9 cellular contexts compared by ENCODE assay signal in the genomic region with DNA sequence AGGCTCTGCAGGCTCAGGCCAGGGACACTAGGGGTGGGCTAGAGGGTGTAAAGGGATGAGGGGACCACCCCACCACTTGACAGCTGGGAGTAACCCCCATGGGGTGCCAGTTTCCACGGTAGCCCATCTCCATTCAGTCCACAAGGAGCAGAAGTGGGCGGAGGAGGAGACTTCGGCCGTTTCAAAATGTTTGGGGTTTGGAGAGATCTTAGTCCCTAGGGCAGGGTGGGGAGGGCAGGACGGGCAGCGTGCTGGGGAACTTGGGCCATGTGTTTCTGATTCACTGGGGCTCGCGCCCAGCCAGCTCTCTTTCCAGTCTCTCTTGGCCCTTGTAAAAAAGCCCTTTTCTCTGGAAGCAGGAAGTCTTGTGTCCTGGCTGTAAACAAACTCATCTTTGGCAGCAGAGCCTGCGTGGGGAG. TPM values are rescaled to one million over a fixed set of nuclear protein-coding genes. Genes with fewer than 3 reads are reported as not detected.
DNase-seq lines count a peak whose midpoint lies in the region; ATAC-seq, FAIRE-seq and TF ChIP-seq lines count a peak whose summit lies in the region.
"Had no signal": no experiment of that assay in that cellular context is flagged by ENCODE, and none has a peak within 500 bp of the region (broad histone marks: within the 10 kb centered on the region; RNA-seq: fewer than 3 reads in every experiment).

No MANE protein-coding gene starts in this region.

- no peak for ATAC-seq in activated T-helper 17 cell treated with anti-CD3 and anti-CD28 coated beads, Interleukin-2, amount 50 U/mL, for 72 hours (replicated peaks)
- ATAC-seq in HG03457 (IDR thresholded peaks at IDR 0.05; ENCODE audit: unreplicated experiment) = no peak

- no peaks in the 10 kb centered on the region for H3K79me2 ChIP-seq in GM23248 (ENCODE audit: insufficient read depth)
- H3K79me2 ChIP-seq in hepatocyte = no peaks in the 10 kb centered on the region

- no peaks in the 10 kb centered on the region for H3K27me3 ChIP-seq in GM23248 (replicated peaks; ENCODE audit: insufficient read depth)
- H3K27me3 ChIP-seq in ascending aorta = no peaks in the 10 kb centered on the region
- no peaks in the 10 kb centered on the region for H3K27me3 ChIP-seq in hepatocyte
- peaks cover 0 to 9% (median 0%) of the 10 kb centered on the region in 3 donors for H3K27me3 ChIP-seq in stomach

- no peak overlapping the region for H3K27ac Mint-ChIP-seq in activated T-helper 17 cell treated with anti-CD3 and anti-CD28 coated beads, Interleukin-2, amount 50 U/mL, for 72 hours

- H3K9me3 ChIP-seq in GM23248 (ENCODE audit: low read depth) (no peaks in the 10 kb centered on the region), ascending aorta (no peaks in the 10 kb centered on the region), hepatocyte (ENCODE audit: low read depth) (no peaks in the 10 kb centered on the region), stomach (no peaks in the 10 kb centered on the region)

- peak; percentile 96 for DNase-seq in GM23248
- peak; percentile 73 to 91 for DNase-seq in ascending aorta (ENCODE audit: low spot score in 2 of 2)
- DNase-seq in hepatocyte (ENCODE audit: low spot score) = peak; percentile 80
- DNase-seq in stomach = peak; percentile 48
- DNase-seq in urothelium cell line (ENCODE audit: low spot score) = no peak
- DNase-seq in NCI-H524 treated with DMSO at 0.1 percent for 48 hours (lab: John Stamatoyannopoulos, UW) = no peak
- DNase-seq: activated CD4-positive, alpha-beta T cell treated with anti-CD3 and anti-CD28 coated beads for 4 hours had no signal

- no peak for TF ChIP-seq EP300 in stomach (IDR thresholded peaks at IDR 0.05)

- WGBS in GM23248 (ENCODE audit: low coverage in 1 of 2, low lambda C conversion rate in 2 of 2, missing lambda C conversion rate in 2 of 2), 2 experiments = 2 to 4% methylated on average over 7 to 9 of the region's 9 CpGs
- 33% methylated on average over 8 of the region's 9 CpGs for WGBS in hepatocyte (ENCODE audit: low lambda C conversion rate, missing lambda C conversion rate)
- WGBS in stomach, 5 donors = 17 to 26% (median 25%) methylated on average over 7 to 9 of the region's 9 CpGs

- TF ChIP-seq POLR2A in stomach (IDR thresholded peaks at IDR 0.05) = no peak

- H3K9me3 Mint-ChIP-seq in activated T-helper 17 cell treated with anti-CD3 and anti-CD28 coated beads, Interleukin-2, amount 50 U/mL, for 72 hours = no peaks in the 10 kb centered on the region

- H3F3A ChIP-seq in GM23248 (ENCODE audit: insufficient read depth) = peaks cover 5% of the 10 kb centered on the region; the same call in 1 of the 2 replicates

- H3K4me1 ChIP-seq in GM23248 (ENCODE audit: insufficient read depth) (peaks cover 32% of the 10 kb centered on the region), ascending aorta (peaks cover 22 to 36% of the 10 kb centered on the region in 2 donors), hepatocyte (ENCODE audit: insufficient read depth) (peaks cover 68% of the 10 kb centered on the region), stomach (peaks cover 43 to 68% (median 51%) of the 10 kb centered on the region in 4 donors)

- H4K20me1 ChIP-seq in GM23248 (ENCODE audit: insufficient read depth) (no peaks in the 10 kb centered on the region), hepatocyte (ENCODE audit: insufficient read depth, poor library complexity, severe bottlenecking) (no peaks in the 10 kb centered on the region)

- no peak overlapping the region for H3K4me3 Mint-ChIP-seq in activated T-helper 17 cell treated with anti-CD3 and anti-CD28 coated beads, Interleukin-2, amount 50 U/mL, for 72 hours

- H3K4me2 ChIP-seq in GM23248 (ENCODE audit: unreplicated experiment) (peak overlapping the region; percentile 57), hepatocyte (peak overlapping the region; percentile 65)

- H2AFZ ChIP-seq in GM23248 (peak overlapping the region; percentile 61), hepatocyte (no peak overlapping the region)

- peak overlapping the region; percentile 82 for H3K9ac ChIP-seq in GM23248

- H3K4me1 Mint-ChIP-seq in activated T-helper 17 cell treated with anti-CD3 and anti-CD28 coated beads, Interleukin-2, amount 50 U/mL, for 72 hours = peaks cover 10% of the 10 kb centered on the region

- TF ChIP-seq CTCF in ascending aorta (IDR thresholded peaks at IDR 0.05) (no peak), hepatocyte (IDR thresholded peaks at IDR 0.05; ENCODE audit: poor library complexity) (no peak), stomach (IDR thresholded peaks at IDR 0.05) (no peak)

- H3K9me2 ChIP-seq in GM23248 (ENCODE audit: insufficient read depth) (no peaks in the 10 kb centered on the region), hepatocyte (replicated peaks; ENCODE audit: insufficient read depth) (no peaks in the 10 kb centered on the region)

- intact Hi-C loops in ascending aorta (cut with DNase I) (loop anchor here (1.0 to 10.0 kb wide), 2 partner anchors 11 to 186 kb away; a partner anchor contains a TSS), stomach (cut with DNase I; ENCODE audit: low total_unique reads) (no loop called here)

- peak overlapping the region; percentile 94 for H3K27ac ChIP-seq in GM23248
- peak overlapping the region; percentile 93 to 95 for H3K27ac ChIP-seq in ascending aorta
- peak overlapping the region; percentile 98 for H3K27ac ChIP-seq in hepatocyte
- peak overlapping the region; percentile 81 to 88 (median 86) for H3K27ac ChIP-seq in stomach

- no peaks in the 10 kb centered on the region for H3K27me3 Mint-ChIP-seq in activated T-helper 17 cell treated with anti-CD3 and anti-CD28 coated beads, Interleukin-2, amount 50 U/mL, for 72 hours

- no peaks in the 10 kb centered on the region for H3K36me3 Mint-ChIP-seq in activated T-helper 17 cell treated with anti-CD3 and anti-CD28 coated beads, Interleukin-2, amount 50 U/mL, for 72 hours (ENCODE audit: low read depth)

- in situ Hi-C loops in GM23248 (cut with MboI) = no loop called here

- FAIRE-seq in urothelium cell line (lab: Jason Lieb, UNC) = no peak

- H3K4me3 ChIP-seq in GM23248 (peak overlapping the region; percentile 9; the same call in 1 of the 2 replicates), ascending aorta (peak overlapping the region; percentile 27 to 39), hepatocyte (no peak overlapping the region), stomach (no peak overlapping the region)

- H3K36me3 ChIP-seq in GM23248 (ENCODE audit: low read depth) (no peaks in the 10 kb centered on the region), ascending aorta (no peaks in the 10 kb centered on the region), hepatocyte (replicated peaks; ENCODE audit: insufficient read depth, low read depth) (no peaks in the 10 kb centered on the region), stomach (no peaks in the 10 kb centered on the region)

RNA-seq across cellular contexts. Expression of a gene that starts 8.3 kb away (rescaled TPM):
- 6.3 and 8.3 TPM in 2 replicates for total RNA-seq in GM23248 (2014; rRNA removed; shearing (Covaris generic))
- polyA plus RNA-seq in GM23248 (2016; fragmentation: Nextera tagmentation; extraction: Ambion mirVana) (1.1 and 1.6 TPM in 2 replicates), hepatocyte (13.8 and 19.2 TPM in 2 replicates), stomach (100 to 1,000 TPM in 1 of 3 donors, 10 to 100 TPM in 1, 1 to 10 TPM in 1; 9.9 to 101 (median 65.1) TPM)
- total RNA-seq in ascending aorta (60.7 TPM), hepatocyte (7.8 and 15.5 TPM in 2 replicates), stomach (10 to 100 TPM in 3 of 5 donors, 1 to 10 TPM in 1, not detected in 1; 6.8 to 40.4 (median 28.4) TPM)
- total RNA-seq in activated T-helper 17 cell treated with anti-CD3 and anti-CD28 coated beads, Interleukin-2, amount 50 U/mL, for 72 hours = not detected

RNA-seq across cellular contexts. Expression of a gene that starts 10.6 kb away (rescaled TPM):
- total RNA-seq in GM23248 (2014; rRNA removed; shearing (Covaris generic)) = 1.5 and 3.4 TPM in 2 replicates
- polyA plus RNA-seq in GM23248 (2016; fragmentation: Nextera tagmentation; extraction: Ambion mirVana) (0.43 and 0.93 TPM in 2 replicates), hepatocyte (10.2 and 11.6 TPM in 2 replicates), stomach (10 to 100 TPM in 1 of 3 donors, 1 to 10 TPM in 2; 3.6 to 12.2 (median 4.2) TPM)
- total RNA-seq in ascending aorta (0.43 TPM), hepatocyte (2.0 and 2.7 TPM in 2 replicates), stomach (1 to 10 TPM in 1 of 5 donors, under 1 TPM in 1, not detected in 3; 0.72 to 5.7 TPM)
- not detected for total RNA-seq in activated T-helper 17 cell treated with anti-CD3 and anti-CD28 coated beads, Interleukin-2, amount 50 U/mL, for 72 hours

RNA-seq across cellular contexts. Expression of a gene that starts 28.0 kb away (rescaled TPM):
- total RNA-seq in GM23248 (2014; rRNA removed; shearing (Covaris generic)) = 8.9 and 10.0 TPM in 2 replicates
- polyA plus RNA-seq in GM23248 (2016; fragmentation: Nextera tagmentation; extraction: Ambion mirVana) (12.7 and 12.9 TPM in 2 replicates), hepatocyte (11.0 and 11.7 TPM in 2 replicates), stomach (10 to 100 TPM in 1 of 3 donors, 1 to 10 TPM in 2; 4.6 to 17.5 (median 9.2) TPM)
- total RNA-seq in ascending aorta (12.7 TPM), hepatocyte (4.9 and 5.5 TPM in 2 replicates), stomach (100 to 1,000 TPM in 2 of 5 donors, 10 to 100 TPM in 3; 16.9 to 175 (median 43.8) TPM)
- 10 to 100 TPM; 33.3 to 56.5 TPM for total RNA-seq in activated T-helper 17 cell treated with anti-CD3 and anti-CD28 coated beads, Interleukin-2, amount 50 U/mL, for 72 hours

RNA-seq across cellular contexts. Expression of a gene that starts 56.4 kb away (rescaled TPM):
- 0.65 and 1.4 TPM in 2 replicates for total RNA-seq in GM23248 (2014; rRNA removed; shearing (Covaris generic))
- polyA plus RNA-seq in GM23248 (2016; fragmentation: Nextera tagmentation; extraction: Ambion mirVana) = 0.96 and 1.0 TPM in 2 replicates
- total RNA-seq in ascending aorta = 15.8 TPM
- 1.4 and 2.3 TPM in 2 replicates for total RNA-seq in hepatocyte
- 1.8 and 2.8 TPM in 2 replicates for polyA plus RNA-seq in hepatocyte
- total RNA-seq in stomach = 10 to 100 TPM in 2 of 5 donors, 1 to 10 TPM in 3; 1.2 to 17.8 (median 3.6) TPM
- polyA plus RNA-seq in stomach = 10 to 100 TPM in 1 of 3 donors, 1 to 10 TPM in 2; 3.9 to 17.1 (median 5.5) TPM
- total RNA-seq in activated T-helper 17 cell treated with anti-CD3 and anti-CD28 coated beads, Interleukin-2, amount 50 U/mL, for 72 hours = under 1 TPM in 1 of 2 donors, not detected in 1; 0.29 TPM

Comparison
In these comparisons a context has a peak if more than half of its experiments do, and no peak if none do; other contexts are left out.
1. DNase-seq: peak in GM23248 (single experiment), ascending aorta (2 of 2), hepatocyte (single experiment) and stomach (single experiment); none in urothelium cell line (single experiment) and NCI-H524 treated with DMSO at 0.1 percent for 48 hours (single experiment).
2. H3K4me3 ChIP-seq: peak in GM23248 (single experiment) and ascending aorta (2 of 2); none in hepatocyte (single experiment) and stomach (0 of 4).
3. Peak in every context shown above with its lines, with median percentiles within 50 percentile points of each other: H3K27ac ChIP-seq.